ENCODE assay signal across 1 cellular context in the genomic region with DNA sequence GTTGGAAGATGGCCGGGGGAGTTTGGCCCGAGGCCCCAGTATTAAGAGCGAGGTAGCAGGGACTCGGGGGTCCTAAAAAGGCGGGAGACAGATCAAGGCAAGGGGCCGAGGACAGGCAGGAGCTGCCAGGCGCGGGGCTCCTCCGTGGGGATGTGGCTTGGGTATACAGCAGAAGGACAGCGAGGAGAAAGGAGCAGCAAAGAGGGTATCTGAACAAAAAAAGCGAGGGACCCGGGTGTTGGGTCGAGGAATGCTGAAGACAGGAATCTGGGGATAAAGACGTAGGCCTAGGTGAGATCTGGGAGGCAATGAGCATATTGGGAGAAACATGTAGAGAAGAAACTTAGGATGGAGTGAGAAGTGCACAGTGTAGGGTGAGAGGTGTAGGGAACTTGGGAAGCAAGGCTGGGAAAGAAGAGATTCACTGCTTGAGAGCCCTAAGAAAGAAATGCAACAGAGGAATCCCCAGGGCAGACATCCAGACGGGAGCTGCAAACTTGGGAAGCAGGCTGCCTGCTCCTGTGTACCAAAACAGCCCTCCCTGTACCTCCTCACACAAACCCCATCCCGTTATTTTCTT.
TF ChIP-seq lines count a peak whose summit lies in the region.

No MANE protein-coding gene starts in this region.

TF ChIP-seq in HEK293, 187 proteins besides CTCF, POLR2A, EP300 and RAD21 (continued from another document):
- TF ChIP-seq ZBTB11 (tag by site-specific recombination; conservative IDR thresholded peaks at IDR 0.05; ENCODE audit: low read depth) (no peak), OSR2 (tag by site-specific recombination; IDR thresholded peaks at IDR 0.05) (no peak), ZNF580 (tag by site-specific recombination; IDR thresholded peaks at IDR 0.05) (no peak), PRDM1 (tag by site-specific recombination; IDR thresholded peaks at IDR 0.05) (peak; percentile 82), ZNF266 (tag by site-specific recombination; IDR thresholded peaks at IDR 0.05; ENCODE audit: low read depth) (no peak), SP2 (tag by site-specific recombination; IDR thresholded peaks at IDR 0.05) (peak; percentile 11; the same call in 1 of the 2 replicates), ZNF335 (tag by site-specific recombination; conservative IDR thresholded peaks at IDR 0.05) (peak; percentile 77), ZFHX2 (tag by site-specific recombination; conservative IDR thresholded peaks at IDR 0.05) (peak; percentile 50), ZIC2 (tag by site-specific recombination; IDR thresholded peaks at IDR 0.05) (no peak), ZNF350 (tag by site-specific recombination; IDR thresholded peaks at IDR 0.05) (no peak), ZNF560 (tag by site-specific recombination; IDR thresholded peaks at IDR 0.05; ENCODE audit: borderline replicate concordance) (no peak), ZNF792 (tag by site-specific recombination; IDR thresholded peaks at IDR 0.05) (no peak), KLF1 (tag by site-specific recombination; IDR thresholded peaks at IDR 0.05) (no peak), ZBTB20 (tag by site-specific recombination; IDR thresholded peaks at IDR 0.05) (peak; percentile 50; the same call in 1 of the 2 replicates), ZNF112 (tag by site-specific recombination; IDR thresholded peaks at IDR 0.05) (no peak), ZNF423 (tag by site-specific recombination; IDR thresholded peaks at IDR 0.05) (no peak), ZNF48 (tag by site-specific recombination; IDR thresholded peaks at IDR 0.05) (no peak), ZBTB48 (tag by site-specific recombination; IDR thresholded peaks at IDR 0.05) (peak; percentile 86), SALL2 (tag by site-specific recombination; IDR thresholded peaks at IDR 0.05; ENCODE audit: borderline replicate concordance) (no peak), ZNF155 (tag by site-specific recombination; IDR thresholded peaks at IDR 0.05) (no peak), ZNF561 (tag by site-specific recombination; IDR thresholded peaks at IDR 0.05; ENCODE audit: borderline replicate concordance) (no peak), ZNF610 (tag by site-specific recombination; IDR thresholded peaks at IDR 0.05; ENCODE audit: borderline replicate concordance) (no peak), ZNF514 (tag by site-specific recombination; IDR thresholded peaks at IDR 0.05) (no peak), ZNF292 (tag by site-specific recombination; IDR thresholded peaks at IDR 0.05; ENCODE audit: borderline replicate concordance, low read depth) (no peak), ZNF624 (tag by site-specific recombination; IDR thresholded peaks at IDR 0.05) (no peak), BCL11A (tag by site-specific recombination; IDR thresholded peaks at IDR 0.05; ENCODE audit: low read depth) (no peak), ZNF366 (tag by site-specific recombination; conservative IDR thresholded peaks at IDR 0.05) (peak; percentile 65), ZEB2 (tag by site-specific recombination; IDR thresholded peaks at IDR 0.05) (no peak), ZBTB8A (tag by site-specific recombination; IDR thresholded peaks at IDR 0.05) (no peak), SP3 (tag by site-specific recombination; IDR thresholded peaks at IDR 0.05) (0 out of 2 replicates have a peak, but pooled peaks have one; percentile 22), ZNF558 (tag by site-specific recombination; IDR thresholded peaks at IDR 0.05) (no peak), ZNF19 (tag by site-specific recombination; IDR thresholded peaks at IDR 0.05; ENCODE audit: low read depth) (no peak), ZBTB17 (tag by site-specific recombination; IDR thresholded peaks at IDR 0.05) (peak; percentile 57; the same call in 1 of the 2 replicates), GFI1B (tag by site-specific recombination; IDR thresholded peaks at IDR 0.05) (no peak), ZNF76 (tag by site-specific recombination; IDR thresholded peaks at IDR 0.05; ENCODE audit: borderline replicate concordance, low read depth) (peak; percentile 66), RBAK (tag by site-specific recombination; IDR thresholded peaks at IDR 0.05) (no peak)
- TF ChIP-seq, protein P1, sequence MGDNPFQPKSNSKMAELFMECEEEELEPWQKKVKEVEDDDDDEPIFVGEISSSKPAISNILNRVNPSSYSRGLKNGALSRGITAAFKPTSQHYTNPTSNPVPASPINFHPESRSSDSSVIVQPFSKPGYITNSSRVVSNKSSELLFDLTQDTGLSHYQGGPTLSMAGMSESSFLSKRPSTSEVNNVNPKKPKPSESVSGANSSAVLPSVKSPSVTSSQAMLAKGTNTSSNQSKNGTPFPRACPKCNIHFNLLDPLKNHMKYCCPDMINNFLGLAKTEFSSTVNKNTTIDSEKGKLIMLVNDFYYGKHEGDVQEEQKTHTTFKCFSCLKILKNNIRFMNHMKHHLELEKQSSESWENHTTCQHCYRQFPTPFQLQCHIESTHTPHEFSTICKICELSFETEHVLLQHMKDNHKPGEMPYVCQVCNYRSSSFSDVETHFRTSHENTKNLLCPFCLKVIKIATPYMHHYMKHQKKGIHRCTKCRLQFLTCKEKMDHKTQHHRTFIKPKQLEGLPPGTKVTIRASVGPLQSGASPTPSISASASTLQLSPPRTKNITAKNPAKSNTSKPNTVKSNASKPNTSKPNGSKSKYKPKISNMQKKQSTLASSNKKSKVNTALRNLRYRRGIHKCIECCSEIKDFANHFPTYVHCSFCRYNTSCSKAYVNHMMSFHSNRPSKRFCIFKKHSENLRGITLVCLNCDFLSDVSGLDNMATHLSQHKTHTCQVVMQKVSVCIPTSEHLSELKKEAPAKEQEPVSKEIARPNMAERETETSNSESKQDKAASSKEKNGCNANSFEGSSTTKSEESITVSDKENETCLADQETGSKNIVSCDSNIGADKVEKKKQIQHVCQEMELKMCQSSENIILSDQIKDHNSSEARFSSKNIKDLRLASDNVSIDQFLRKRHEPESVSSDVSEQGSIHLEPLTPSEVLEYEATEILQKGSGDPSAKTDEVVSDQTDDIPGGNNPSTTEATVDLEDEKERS (tag by site-specific recombination; IDR thresholded peaks at IDR 0.05): no peak
- TF ChIP-seq, protein P2, sequence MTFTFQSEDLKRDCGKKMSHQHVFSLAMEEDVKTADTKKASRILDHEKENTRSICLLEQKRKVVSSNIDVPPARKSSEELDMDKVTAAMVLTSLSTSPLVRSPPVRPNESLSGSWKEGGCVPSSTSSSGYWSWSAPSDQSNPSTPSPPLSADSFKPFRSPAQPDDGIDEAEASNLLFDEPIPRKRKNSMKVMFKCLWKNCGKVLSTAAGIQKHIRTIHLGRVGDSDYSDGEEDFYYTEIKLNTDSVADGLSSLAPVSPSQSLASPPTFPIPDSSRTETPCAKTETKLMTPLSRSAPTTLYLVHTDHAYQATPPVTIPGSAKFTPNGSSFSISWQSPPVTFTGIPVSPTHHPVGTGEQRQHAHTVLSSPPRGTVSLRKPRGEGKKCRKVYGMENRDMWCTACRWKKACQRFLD (tag by site-specific recombination; IDR thresholded peaks at IDR 0.05): no peak
- TF ChIP-seq, protein P3, sequence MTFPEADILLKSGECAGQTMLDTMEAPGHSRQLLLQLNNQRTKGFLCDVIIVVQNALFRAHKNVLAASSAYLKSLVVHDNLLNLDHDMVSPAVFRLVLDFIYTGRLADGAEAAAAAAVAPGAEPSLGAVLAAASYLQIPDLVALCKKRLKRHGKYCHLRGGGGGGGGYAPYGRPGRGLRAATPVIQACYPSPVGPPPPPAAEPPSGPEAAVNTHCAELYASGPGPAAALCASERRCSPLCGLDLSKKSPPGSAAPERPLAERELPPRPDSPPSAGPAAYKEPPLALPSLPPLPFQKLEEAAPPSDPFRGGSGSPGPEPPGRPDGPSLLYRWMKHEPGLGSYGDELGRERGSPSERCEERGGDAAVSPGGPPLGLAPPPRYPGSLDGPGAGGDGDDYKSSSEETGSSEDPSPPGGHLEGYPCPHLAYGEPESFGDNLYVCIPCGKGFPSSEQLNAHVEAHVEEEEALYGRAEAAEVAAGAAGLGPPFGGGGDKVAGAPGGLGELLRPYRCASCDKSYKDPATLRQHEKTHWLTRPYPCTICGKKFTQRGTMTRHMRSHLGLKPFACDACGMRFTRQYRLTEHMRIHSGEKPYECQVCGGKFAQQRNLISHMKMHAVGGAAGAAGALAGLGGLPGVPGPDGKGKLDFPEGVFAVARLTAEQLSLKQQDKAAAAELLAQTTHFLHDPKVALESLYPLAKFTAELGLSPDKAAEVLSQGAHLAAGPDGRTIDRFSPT (tag by site-specific recombination; IDR thresholded peaks at IDR 0.05): no peak
- TF ChIP-seq, protein P4, sequence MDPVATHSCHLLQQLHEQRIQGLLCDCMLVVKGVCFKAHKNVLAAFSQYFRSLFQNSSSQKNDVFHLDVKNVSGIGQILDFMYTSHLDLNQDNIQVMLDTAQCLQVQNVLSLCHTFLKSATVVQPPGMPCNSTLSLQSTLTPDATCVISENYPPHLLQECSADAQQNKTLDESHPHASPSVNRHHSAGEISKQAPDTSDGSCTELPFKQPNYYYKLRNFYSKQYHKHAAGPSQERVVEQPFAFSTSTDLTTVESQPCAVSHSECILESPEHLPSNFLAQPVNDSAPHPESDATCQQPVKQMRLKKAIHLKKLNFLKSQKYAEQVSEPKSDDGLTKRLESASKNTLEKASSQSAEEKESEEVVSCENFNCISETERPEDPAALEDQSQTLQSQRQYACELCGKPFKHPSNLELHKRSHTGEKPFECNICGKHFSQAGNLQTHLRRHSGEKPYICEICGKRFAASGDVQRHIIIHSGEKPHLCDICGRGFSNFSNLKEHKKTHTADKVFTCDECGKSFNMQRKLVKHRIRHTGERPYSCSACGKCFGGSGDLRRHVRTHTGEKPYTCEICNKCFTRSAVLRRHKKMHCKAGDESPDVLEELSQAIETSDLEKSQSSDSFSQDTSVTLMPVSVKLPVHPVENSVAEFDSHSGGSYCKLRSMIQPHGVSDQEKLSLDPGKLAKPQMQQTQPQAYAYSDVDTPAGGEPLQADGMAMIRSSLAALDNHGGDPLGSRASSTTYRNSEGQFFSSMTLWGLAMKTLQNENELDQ (tag by site-specific recombination; IDR thresholded peaks at IDR 0.05; ENCODE audit: low read depth): no peak
- TF ChIP-seq, protein P5, sequence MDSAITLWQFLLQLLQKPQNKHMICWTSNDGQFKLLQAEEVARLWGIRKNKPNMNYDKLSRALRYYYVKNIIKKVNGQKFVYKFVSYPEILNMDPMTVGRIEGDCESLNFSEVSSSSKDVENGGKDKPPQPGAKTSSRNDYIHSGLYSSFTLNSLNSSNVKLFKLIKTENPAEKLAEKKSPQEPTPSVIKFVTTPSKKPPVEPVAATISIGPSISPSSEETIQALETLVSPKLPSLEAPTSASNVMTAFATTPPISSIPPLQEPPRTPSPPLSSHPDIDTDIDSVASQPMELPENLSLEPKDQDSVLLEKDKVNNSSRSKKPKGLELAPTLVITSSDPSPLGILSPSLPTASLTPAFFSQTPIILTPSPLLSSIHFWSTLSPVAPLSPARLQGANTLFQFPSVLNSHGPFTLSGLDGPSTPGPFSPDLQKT (IDR thresholded peaks at IDR 0.05; ENCODE audit: borderline replicate concordance, low read depth, low read length): no peak
